In the genomic region with DNA sequence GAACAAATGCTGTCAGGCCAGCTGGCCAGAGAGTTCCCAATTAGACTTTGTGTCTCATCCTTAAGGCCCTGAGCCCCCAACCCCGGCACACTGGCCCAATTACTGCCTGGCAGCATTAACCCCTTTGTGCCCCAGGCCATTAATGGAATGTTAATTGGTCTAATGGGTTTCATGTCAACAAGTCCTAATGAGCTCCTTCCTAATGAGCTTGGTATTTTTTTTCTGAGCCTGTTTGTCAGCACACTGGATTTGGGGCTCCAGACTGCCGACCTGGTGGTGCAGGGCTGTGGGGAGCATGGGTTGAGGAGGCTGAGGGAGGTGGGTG, we compare ENCODE assay signal across 15 cellular contexts.
"Had no signal": no experiment of that assay in that cellular context is flagged by ENCODE, and none has a peak within 500 bp of the region (broad histone marks: within the 10 kb centered on the region; RNA-seq: fewer than 3 reads in every experiment).

No MANE protein-coding gene starts in this region.

- H3K27ac Mint-ChIP-seq: activated naive CD8-positive, alpha-beta T cell treated with anti-CD3 and anti-CD28 coated beads, Interleukin-2, amount 10 ng/mL, durations not matched to agents 7 days and 5 days; naive thymus-derived CD8-positive, alpha-beta T cell had no signal

- H3K9me3 Mint-ChIP-seq: activated naive CD8-positive, alpha-beta T cell treated with anti-CD3 and anti-CD28 coated beads, Interleukin-2, amount 10 ng/mL, durations not matched to agents 7 days and 5 days had no signal

- H3K27ac ChIP-seq: foreskin keratinocyte, right lobe of liver had no signal

- H3K4me1 Mint-ChIP-seq: activated naive CD8-positive, alpha-beta T cell treated with anti-CD3 and anti-CD28 coated beads, Interleukin-2, amount 10 ng/mL, durations not matched to agents 7 days and 5 days had no signal

- H3K9me3 ChIP-seq: prostate gland, right lobe of liver, stomach had no signal

- H3K36me3 ChIP-seq: prostate gland, right lobe of liver, stomach had no signal

- H3K4me3 Mint-ChIP-seq: activated naive CD8-positive, alpha-beta T cell treated with anti-CD3 and anti-CD28 coated beads, Interleukin-2, amount 10 ng/mL, durations not matched to agents 7 days and 5 days; naive thymus-derived CD8-positive, alpha-beta T cell had no signal

- H3K4me3 ChIP-seq: coronary artery, lung, prostate gland, right lobe of liver, stomach had no signal

- H3K27me3 ChIP-seq: right lobe of liver, stomach had no signal

- H3K36me3 Mint-ChIP-seq: activated naive CD8-positive, alpha-beta T cell treated with anti-CD3 and anti-CD28 coated beads, Interleukin-2, amount 10 ng/mL, durations not matched to agents 7 days and 5 days; naive thymus-derived CD8-positive, alpha-beta T cell had no signal

- H3K4me1 ChIP-seq: foreskin keratinocyte, right lobe of liver had no signal

- DNase-seq: activated CD4-positive, CD25-positive, alpha-beta regulatory T cell treated with anti-CD3 and anti-CD28 coated beads, Interleukin-2, amount 50 U/mL, for 72 hours; activated naive CD4-positive, alpha-beta T cell; activated naive CD8-positive, alpha-beta T cell treated with anti-CD3 and anti-CD28 coated beads, Interleukin-2, amount 10 ng/mL, durations not matched to agents 7 days and 5 days; activated T-cell treated with anti-CD3 and anti-CD28 coated beads for 4 hours; effector memory CD4-positive, alpha-beta T cell; foreskin keratinocyte; kidney glomerular epithelial cell; occipital lobe; stimulated activated CD4-positive, alpha-beta T cell treated with anti-CD3 and anti-CD28 coated beads, Interleukin-1b, Interleukin-23, amount 100 ng/mL, for 48 hours; stomach had no signal
